ENCODE assay signal across 15 cellular contexts in genomic region chr17:58621174-58621573, GRCh38.
A peak's percentile ranks its signal among the peaks of the same experiment; 100 is the strongest.
DNase-seq lines count a peak whose midpoint lies in the region; ATAC-seq and TF ChIP-seq lines count a peak whose summit lies in the region.
"Had no signal": no experiment of that assay in that cellular context is flagged by ENCODE, and none has a peak within 500 bp of the region (broad histone marks: within the 10 kb centered on the region; RNA-seq: fewer than 3 reads in every experiment).

No MANE protein-coding gene starts in this region.

- no peak overlapping the region for H4K8ac ChIP-seq in trophoblast cell (ENCODE audit: low read depth, low read length)

- H3K79me2 ChIP-seq in trophoblast cell (ENCODE audit: control insufficient read depth, insufficient read depth, low read length, poor library complexity) = no peaks in the 10 kb centered on the region

- H2AFZ ChIP-seq in trophoblast cell (ENCODE audit: insufficient read depth, low read length, poor library complexity) = no peak overlapping the region

- H3K9me3 Mint-ChIP-seq in activated CD8-positive, alpha-beta T cell treated with anti-CD3 and anti-CD28 coated beads for 36 hours = no peaks in the 10 kb centered on the region
- H3K9me3 Mint-ChIP-seq in activated CD8-positive, alpha-beta T cell treated with anti-CD3 and anti-CD28 coated beads, Interleukin-2, amount 10 ng/mL, durations not matched to agents 7 days and 5 days (ENCODE audit: insufficient read depth) = no peaks in the 10 kb centered on the region
- no peaks in the 10 kb centered on the region for H3K9me3 Mint-ChIP-seq in stimulated activated naive B cell treated with anti-CD40 and anti-IgM and Interleukin-4, amounts not matched to agents 10 μg/mL and 1 μg/mL and 100 μg/mL, for 72 hours
- H3K9me3 Mint-ChIP-seq: activated T-cell treated with anti-CD3 and anti-CD28 coated beads, Interleukin-2, amount 50 U/mL, for 24 hours had no signal

- H3K9ac ChIP-seq in trophoblast cell (ENCODE audit: low read length) = no peak overlapping the region

- H3K4me1 Mint-ChIP-seq in activated CD8-positive, alpha-beta T cell treated with anti-CD3 and anti-CD28 coated beads for 36 hours (ENCODE audit: low read depth) = peaks cover under 1% of the 10 kb centered on the region
- H3K4me1 Mint-ChIP-seq in activated CD8-positive, alpha-beta T cell treated with anti-CD3 and anti-CD28 coated beads, Interleukin-2, amount 10 ng/mL, durations not matched to agents 7 days and 5 days (ENCODE audit: low read depth) = peaks cover 9% of the 10 kb centered on the region
- H3K4me1 Mint-ChIP-seq in stimulated activated naive B cell treated with anti-CD40 and anti-IgM and Interleukin-4, amounts not matched to agents 10 μg/mL and 1 μg/mL and 100 μg/mL, for 72 hours = peaks cover 8 to 13% of the 10 kb centered on the region in 2 donors

- H3K27ac ChIP-seq in Peyer's patch (no peak overlapping the region), prostate gland (no peak overlapping the region), trophoblast cell (ENCODE audit: low read depth, low read length) (no peak overlapping the region)
- H3K27ac ChIP-seq: 22Rv1 had no signal

- no peaks in the 10 kb centered on the region for H3K36me3 ChIP-seq in Peyer's patch
- H3K36me3 ChIP-seq in prostate gland = no peaks in the 10 kb centered on the region
- H3K36me3 ChIP-seq in trophoblast cell (ENCODE audit: control insufficient read depth in 1 of 2, insufficient read depth in 2 of 2, low read length in 2 of 2) = no peaks in the 10 kb centered on the region

- H3K4me3 ChIP-seq in Peyer's patch (no peak overlapping the region), prostate gland (no peak overlapping the region), trophoblast cell (ENCODE audit: low read depth, low read length) (no peak overlapping the region)
- H3K4me3 ChIP-seq: lung had no signal

- H3K27ac Mint-ChIP-seq in activated CD8-positive, alpha-beta T cell treated with anti-CD3 and anti-CD28 coated beads for 36 hours = no peak overlapping the region
- H3K27ac Mint-ChIP-seq in activated CD8-positive, alpha-beta T cell treated with anti-CD3 and anti-CD28 coated beads, Interleukin-2, amount 10 ng/mL, durations not matched to agents 7 days and 5 days = no peak overlapping the region
- H3K27ac Mint-ChIP-seq in stimulated activated naive B cell treated with anti-CD40 and anti-IgM and Interleukin-4, amounts not matched to agents 10 μg/mL and 1 μg/mL and 100 μg/mL, for 72 hours = no peak overlapping the region
- H3K27ac Mint-ChIP-seq: activated T-cell treated with anti-CD3 and anti-CD28 coated beads, Interleukin-2, amount 50 U/mL, for 24 hours had no signal

- no peaks in the 10 kb centered on the region for H3K27me3 Mint-ChIP-seq in activated CD8-positive, alpha-beta T cell treated with anti-CD3 and anti-CD28 coated beads for 36 hours
- peaks cover 2% of the 10 kb centered on the region for H3K27me3 Mint-ChIP-seq in activated CD8-positive, alpha-beta T cell treated with anti-CD3 and anti-CD28 coated beads, Interleukin-2, amount 10 ng/mL, durations not matched to agents 7 days and 5 days (ENCODE audit: low read depth)
- peaks cover 0 to 4% of the 10 kb centered on the region in 2 donors for H3K27me3 Mint-ChIP-seq in stimulated activated naive B cell treated with anti-CD40 and anti-IgM and Interleukin-4, amounts not matched to agents 10 μg/mL and 1 μg/mL and 100 μg/mL, for 72 hours
- H3K27me3 Mint-ChIP-seq: activated T-cell treated with anti-CD3 and anti-CD28 coated beads, Interleukin-2, amount 50 U/mL, for 24 hours had no signal

- TF ChIP-seq CTCF in activated CD8-positive, alpha-beta T cell treated with anti-CD3 and anti-CD28 coated beads for 36 hours (IDR thresholded peaks at IDR 0.05) = no peak
- no peak for TF ChIP-seq CTCF in Peyer's patch (IDR thresholded peaks at IDR 0.05)
- TF ChIP-seq CTCF in prostate gland (IDR thresholded peaks at IDR 0.05) = no peak

- H2AK5ac ChIP-seq in trophoblast cell (ENCODE audit: low read length) = no peak overlapping the region

- 61% methylated on average over 3 of the region's 3 CpGs for WGBS in prostate gland
- no CpG with 5 or more reads among the region's 3 CpGs for whole genome bisulfite sequencing in trophoblast cell (ENCODE audit: extremely low coverage, insufficient coverage, insufficient read length)

- H2BK120ac ChIP-seq in trophoblast cell (ENCODE audit: insufficient read depth, low read length, poor library complexity) = no peak overlapping the region

- no peak for TF ChIP-seq POLR2A in Peyer's patch (IDR thresholded peaks at IDR 0.05)
- no peak for TF ChIP-seq POLR2A in prostate gland (IDR thresholded peaks at IDR 0.05)

- H3K27me3 ChIP-seq in Peyer's patch (no peaks in the 10 kb centered on the region), prostate gland (replicated peaks; ENCODE audit: insufficient read depth) (no peaks in the 10 kb centered on the region), trophoblast cell (ENCODE audit: insufficient read depth, low read length) (no peaks in the 10 kb centered on the region)

- H3K4ac ChIP-seq in trophoblast cell (ENCODE audit: low read depth, low read length) = no peak overlapping the region

- no peaks in the 10 kb centered on the region for H3K36me3 Mint-ChIP-seq in activated CD8-positive, alpha-beta T cell treated with anti-CD3 and anti-CD28 coated beads for 36 hours (ENCODE audit: low read depth)
- no peaks in the 10 kb centered on the region for H3K36me3 Mint-ChIP-seq in activated CD8-positive, alpha-beta T cell treated with anti-CD3 and anti-CD28 coated beads, Interleukin-2, amount 10 ng/mL, durations not matched to agents 7 days and 5 days (ENCODE audit: low read depth)
- H3K36me3 Mint-ChIP-seq in stimulated activated naive B cell treated with anti-CD40 and anti-IgM and Interleukin-4, amounts not matched to agents 10 μg/mL and 1 μg/mL and 100 μg/mL, for 72 hours = no peaks in the 10 kb centered on the region

- intact Hi-C loops in activated CD8-positive, alpha-beta T cell treated with anti-CD3 and anti-CD28 coated beads for 36 hours (cut with micrococcal nuclease) = no loop called here
- intact Hi-C loops in prostate gland (cut with DNase I) = no loop called here

- H3K4me3 Mint-ChIP-seq in activated CD8-positive, alpha-beta T cell treated with anti-CD3 and anti-CD28 coated beads for 36 hours = no peak overlapping the region
- H3K4me3 Mint-ChIP-seq in activated CD8-positive, alpha-beta T cell treated with anti-CD3 and anti-CD28 coated beads, Interleukin-2, amount 10 ng/mL, durations not matched to agents 7 days and 5 days = no peak overlapping the region
- H3K4me3 Mint-ChIP-seq in stimulated activated naive B cell treated with anti-CD40 and anti-IgM and Interleukin-4, amounts not matched to agents 10 μg/mL and 1 μg/mL and 100 μg/mL, for 72 hours = no peak overlapping the region
- H3K4me3 Mint-ChIP-seq: activated T-cell treated with anti-CD3 and anti-CD28 coated beads, Interleukin-2, amount 50 U/mL, for 24 hours had no signal

- H3K4me1 ChIP-seq in Peyer's patch (no peaks in the 10 kb centered on the region), prostate gland (replicated peaks) (no peaks in the 10 kb centered on the region), trophoblast cell (ENCODE audit: control insufficient read depth in 1 of 2, insufficient read depth in 2 of 2, low read length in 2 of 2) (peaks cover 2% of the 10 kb centered on the region in 2 experiments)

- H3K18ac ChIP-seq in trophoblast cell (ENCODE audit: low read length) = no peak overlapping the region

- DNase-seq in activated CD8-positive, alpha-beta T cell treated with anti-CD3 and anti-CD28 coated beads for 36 hours = no peak
- no peak for DNase-seq in activated CD8-positive, alpha-beta T cell treated with anti-CD3 and anti-CD28 coated beads, Interleukin-2, amount 10 ng/mL, durations not matched to agents 7 days and 5 days
- DNase-seq in stimulated activated naive B cell treated with anti-CD40 and anti-IgM and Interleukin-4, amounts not matched to agents 10 μg/mL and 1 μg/mL and 100 μg/mL, for 72 hours = peak; percentile 23
- no peak for DNase-seq in Peyer's patch
- DNase-seq in prostate gland (ENCODE audit: low spot score) = no peak
- DNase-seq in trophoblast cell = no peak
- DNase-seq: activated T-cell treated with anti-CD3 and anti-CD28 coated beads, Interleukin-2, amount 50 U/mL, for 24 hours; effector CD8-positive, alpha-beta T cell; head of caudate nucleus; occipital lobe; stimulated activated naive CD4-positive, alpha-beta T cell had no signal

- no peak overlapping the region for H3K4me2 ChIP-seq in trophoblast cell (ENCODE audit: low read length)

- POLR2A ChIA-PET in activated CD8-positive, alpha-beta T cell treated with anti-CD3 and anti-CD28 coated beads for 36 hours (lab: Charles Lee) = interaction anchor here (0.5 to 10.8 kb wide), 3 partner anchors 10 to 45 kb away, joined by 3 to 116 read pairs (median 6); no protein-coding TSS in a partner anchor
- POLR2A ChIA-PET in activated CD8-positive, alpha-beta T cell treated with anti-CD3 and anti-CD28 coated beads, Interleukin-2, amount 10 ng/mL, durations not matched to agents 7 days and 5 days (lab: Charles Lee) = interaction anchor here (15.3 kb wide), 1 partner anchor 10 kb away, joined by 165 read pairs; no protein-coding TSS in a partner anchor

- H3K9me3 ChIP-seq in Peyer's patch (no peaks in the 10 kb centered on the region), prostate gland (no peaks in the 10 kb centered on the region), trophoblast cell (ENCODE audit: insufficient read depth, low read depth, low read length) (no peaks in the 10 kb centered on the region)

- no peak overlapping the region for H4K12ac ChIP-seq in trophoblast cell (ENCODE audit: low read depth, low read length)

- H3K14ac ChIP-seq in trophoblast cell (ENCODE audit: low read length) = no peak overlapping the region

- H3K23ac ChIP-seq in trophoblast cell (ENCODE audit: low read length) = no peak overlapping the region

- no peaks in the 10 kb centered on the region for H3K79me1 ChIP-seq in trophoblast cell (ENCODE audit: low read length)

- CTCF ChIA-PET in activated CD8-positive, alpha-beta T cell treated with anti-CD3 and anti-CD28 coated beads for 36 hours (lab: Charles Lee) = interaction anchor here (1.0 to 1.7 kb wide), 3 partner anchors 10 to 34 kb away, joined by 3 to 9 read pairs (median 3); no protein-coding TSS in a partner anchor
- CTCF ChIA-PET in activated CD8-positive, alpha-beta T cell treated with anti-CD3 and anti-CD28 coated beads, Interleukin-2, amount 10 ng/mL, durations not matched to agents 7 days and 5 days (lab: Charles Lee) = interaction anchor here (0.9 to 2.8 kb wide), 3 partner anchors 10 to 43 kb away, joined by 4 to 13 read pairs (median 4); no protein-coding TSS in a partner anchor

- H4K91ac ChIP-seq in trophoblast cell (ENCODE audit: low read depth, low read length) = no peak overlapping the region

- H2BK5ac ChIP-seq in trophoblast cell (ENCODE audit: low read depth, low read length, poor library complexity) = no peak overlapping the region

- peak; percentile 37 for ATAC-seq in activated CD8-positive, alpha-beta T cell treated with anti-CD3 and anti-CD28 coated beads for 36 hours
- no peak for ATAC-seq in activated CD8-positive, alpha-beta T cell treated with anti-CD3 and anti-CD28 coated beads, Interleukin-2, amount 10 ng/mL, durations not matched to agents 7 days and 5 days
- ATAC-seq in GM21619 (IDR thresholded peaks at IDR 0.05; ENCODE audit: unreplicated experiment) = peak; percentile 76
- ATAC-seq in HG03159 (IDR thresholded peaks at IDR 0.05; ENCODE audit: unreplicated experiment) = peak; percentile 55
- ATAC-seq in stimulated activated naive B cell treated with anti-CD40 and anti-IgM and Interleukin-4, amounts not matched to agents 10 μg/mL and 1 μg/mL and 100 μg/mL, for 72 hours (replicated peaks) = peak; percentile 91

- H2BK12ac ChIP-seq in trophoblast cell (ENCODE audit: low read length) = no peak overlapping the region
